9 cellular contexts compared by ENCODE assay signal in the genomic region with DNA sequence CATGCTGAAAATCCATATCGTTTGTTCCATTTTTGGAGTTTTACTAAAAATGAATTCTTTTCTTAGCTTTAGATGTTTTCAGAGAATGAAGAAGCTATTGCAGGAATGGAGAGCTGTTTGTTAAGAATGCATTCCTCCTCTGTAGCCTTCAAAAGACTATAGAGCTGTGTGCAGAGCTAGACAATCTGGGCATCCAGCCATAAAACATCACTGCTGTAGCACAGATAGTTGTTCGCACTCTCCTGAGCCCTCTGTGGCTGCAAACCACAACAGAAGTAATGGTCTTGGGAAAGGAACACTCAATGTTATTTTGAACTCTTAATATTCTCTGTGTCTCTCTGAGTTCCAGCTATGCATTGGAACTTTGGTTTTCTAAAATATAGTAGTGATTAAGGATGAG. TPM values are rescaled to one million over a fixed set of nuclear protein-coding genes. Genes with fewer than 3 reads are reported as not detected.
DNase-seq lines count a peak whose midpoint lies in the region; TF ChIP-seq lines count a peak whose summit lies in the region.
"Had no signal": no experiment of that assay in that cellular context is flagged by ENCODE, and none has a peak within 500 bp of the region (broad histone marks: within the 10 kb centered on the region; RNA-seq: fewer than 3 reads in every experiment).

No MANE protein-coding gene starts in this region.

- peaks cover 23% of the 10 kb centered on the region for H3K4me1 Mint-ChIP-seq in CD14-positive monocyte

- DNase-seq in NCI-H2081 (lab: John Stamatoyannopoulos, UW) = peak; percentile 49 to 52
- no peak for DNase-seq in NCI-H2081 treated with DMSO at 0.1 percent for 48 hours (lab: John Stamatoyannopoulos, UW)
- DNase-seq in NCI-H446 treated with DMSO at 0.1 percent for 48 hours (lab: John Stamatoyannopoulos, UW) = peak; percentile 40
- peak; percentile 36 for DNase-seq in amniotic stem cell (lab: John Stamatoyannopoulos, UW)
- peak; percentile 97 for DNase-seq in iris pigment epithelial cell (ENCODE audit: low read depth)
- DNase-seq in NCI-H1417 treated with DMSO at 0.1 percent for 48 hours (lab: John Stamatoyannopoulos, UW) = no peak
- DNase-seq in CD14-positive monocyte (ENCODE audit: low spot score) = no peak
- DNase-seq in GM19238 (ENCODE audit: insufficient read length, low spot score) = no peak
- DNase-seq: naive B cell had no signal

- peaks cover 31 to 36% (median 32%) of the 10 kb centered on the region in 3 donors for H3K27me3 Mint-ChIP-seq in CD14-positive monocyte (ENCODE audit: low read depth in 3 of 3)
- H3K27me3 Mint-ChIP-seq: naive B cell had no signal

- H3K27ac Mint-ChIP-seq in CD14-positive monocyte = no peak overlapping the region

- intact Hi-C loops in CD14-positive monocyte (cut with micrococcal nuclease) = no loop called here

- H3K4me3 Mint-ChIP-seq in CD14-positive monocyte = no peak overlapping the region

- H3K36me3 Mint-ChIP-seq in CD14-positive monocyte = peaks cover 10 to 24% of the 10 kb centered on the region in 2 donors

- no peak for TF ChIP-seq CTCF in CD14-positive monocyte (IDR thresholded peaks at IDR 0.05)

- H3K9me3 Mint-ChIP-seq in CD14-positive monocyte = peaks cover 0 to 13% (median 8%) of the 10 kb centered on the region in 7 donors
- H3K9me3 Mint-ChIP-seq: naive B cell had no signal

RNA-seq across cellular contexts. Expression of gene TNRC6C, which starts 4.9 kb away (rescaled TPM):
- under 1 TPM; 0.38 to 0.46 TPM for polyA plus RNA-seq in CD14-positive monocyte

Comparison
In these comparisons a context has a peak if more than half of its experiments do, and no peak if none do; other contexts are left out.
1. DNase-seq: peak in NCI-H2081 (2 of 2), NCI-H446 treated with DMSO at 0.1 percent for 48 hours (single experiment), amniotic stem cell (single experiment) and iris pigment epithelial cell (single experiment); none in NCI-H2081 treated with DMSO at 0.1 percent for 48 hours (single experiment), NCI-H1417 treated with DMSO at 0.1 percent for 48 hours (single experiment), CD14-positive monocyte (single experiment) and GM19238 (single experiment).